In genomic region chr4:70688795-70689231, GRCh38 we compare ENCODE assay signal across 1 cellular context.
TF ChIP-seq lines count a peak whose summit lies in the region.

No MANE protein-coding gene starts in this region.

TF ChIP-seq in HEK293, 187 proteins besides CTCF, POLR2A, EP300 and RAD21 (continued from another document):
- peak; percentile 86 for TF ChIP-seq EGR2 (tag by site-specific recombination; IDR thresholded peaks at IDR 0.05; ENCODE audit: low read depth)
- no peak for TF ChIP-seq ZFP69B (tag by site-specific recombination; IDR thresholded peaks at IDR 0.05)
- TF ChIP-seq ZNF274 (IDR thresholded peaks at IDR 0.05; ENCODE audit: low read length) = no peak
- TF ChIP-seq ZNF274 (tag by site-specific recombination; IDR thresholded peaks at IDR 0.05; ENCODE audit: borderline replicate concordance) = no peak
- TF ChIP-seq FEZF1 (tag by site-specific recombination; IDR thresholded peaks at IDR 0.05) = no peak
- TF ChIP-seq ZFHX2 (tag by site-specific recombination; conservative IDR thresholded peaks at IDR 0.05) = peak; percentile 83
- TF ChIP-seq KLF8 (tag by site-specific recombination; IDR thresholded peaks at IDR 0.05) = no peak
- TF ChIP-seq, protein P1, sequence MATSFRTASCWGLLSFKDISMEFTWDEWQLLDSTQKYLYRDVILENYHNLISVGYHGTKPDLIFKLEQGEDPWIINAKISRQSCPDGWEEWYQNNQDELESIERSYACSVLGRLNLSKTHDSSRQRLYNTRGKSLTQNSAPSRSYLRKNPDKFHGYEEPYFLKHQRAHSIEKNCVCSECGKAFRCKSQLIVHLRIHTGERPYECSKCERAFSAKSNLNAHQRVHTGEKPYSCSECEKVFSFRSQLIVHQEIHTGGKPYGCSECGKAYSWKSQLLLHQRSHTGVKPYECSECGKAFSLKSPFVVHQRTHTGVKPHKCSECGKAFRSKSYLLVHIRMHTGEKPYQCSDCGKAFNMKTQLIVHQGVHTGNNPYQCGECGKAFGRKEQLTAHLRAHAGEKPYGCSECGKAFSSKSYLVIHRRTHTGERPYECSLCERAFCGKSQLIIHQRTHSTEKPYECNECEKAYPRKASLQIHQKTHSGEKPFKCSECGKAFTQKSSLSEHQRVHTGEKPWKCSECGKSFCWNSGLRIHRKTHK (tag by site-specific recombination; IDR thresholded peaks at IDR 0.05) = no peak
- TF ChIP-seq, protein P2, sequence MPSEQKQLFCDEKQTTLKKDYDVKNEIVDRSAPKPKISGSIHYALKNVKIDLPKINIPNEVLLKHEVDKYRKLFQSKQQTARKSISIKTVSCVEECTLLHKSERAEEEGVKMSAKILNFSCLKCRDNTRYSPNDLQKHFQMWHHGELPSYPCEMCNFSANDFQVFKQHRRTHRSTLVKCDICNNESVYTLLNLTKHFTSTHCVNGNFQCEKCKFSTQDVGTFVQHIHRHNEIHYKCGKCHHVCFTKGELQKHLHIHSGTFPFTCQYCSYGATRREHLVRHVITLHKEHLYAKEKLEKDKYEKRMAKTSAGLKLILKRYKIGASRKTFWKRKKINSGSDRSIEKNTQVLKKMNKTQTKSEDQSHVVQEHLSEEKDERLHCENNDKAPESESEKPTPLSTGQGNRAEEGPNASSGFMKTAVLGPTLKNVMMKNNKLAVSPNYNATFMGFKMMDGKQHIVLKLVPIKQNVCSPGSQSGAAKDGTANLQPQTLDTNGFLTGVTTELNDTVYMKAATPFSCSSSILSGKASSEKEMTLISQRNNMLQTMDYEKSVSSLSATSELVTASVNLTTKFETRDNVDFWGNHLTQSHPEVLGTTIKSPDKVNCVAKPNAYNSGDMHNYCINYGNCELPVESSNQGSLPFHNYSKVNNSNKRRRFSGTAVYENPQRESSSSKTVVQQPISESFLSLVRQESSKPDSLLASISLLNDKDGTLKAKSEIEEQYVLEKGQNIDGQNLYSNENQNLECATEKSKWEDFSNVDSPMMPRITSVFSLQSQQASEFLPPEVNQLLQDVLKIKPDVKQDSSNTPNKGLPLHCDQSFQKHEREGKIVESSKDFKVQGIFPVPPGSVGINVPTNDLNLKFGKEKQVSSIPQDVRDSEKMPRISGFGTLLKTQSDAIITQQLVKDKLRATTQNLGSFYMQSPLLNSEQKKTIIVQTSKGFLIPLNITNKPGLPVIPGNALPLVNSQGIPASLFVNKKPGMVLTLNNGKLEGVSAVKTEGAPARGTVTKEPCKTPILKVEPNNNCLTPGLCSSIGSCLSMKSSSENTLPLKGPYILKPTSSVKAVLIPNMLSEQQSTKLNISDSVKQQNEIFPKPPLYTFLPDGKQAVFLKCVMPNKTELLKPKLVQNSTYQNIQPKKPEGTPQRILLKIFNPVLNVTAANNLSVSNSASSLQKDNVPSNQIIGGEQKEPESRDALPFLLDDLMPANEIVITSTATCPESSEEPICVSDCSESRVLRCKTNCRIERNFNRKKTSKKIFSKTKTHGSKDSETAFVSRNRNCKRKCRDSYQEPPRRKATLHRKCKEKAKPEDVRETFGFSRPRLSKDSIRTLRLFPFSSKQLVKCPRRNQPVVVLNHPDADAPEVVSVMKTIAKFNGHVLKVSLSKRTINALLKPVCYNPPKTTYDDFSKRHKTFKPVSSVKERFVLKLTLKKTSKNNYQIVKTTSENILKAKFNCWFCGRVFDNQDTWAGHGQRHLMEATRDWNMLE (tag by site-specific recombination; conservative IDR thresholded peaks at IDR 0.05; ENCODE audit: low read depth) = no peak
- no peak for TF ChIP-seq GFI1B (tag by site-specific recombination; IDR thresholded peaks at IDR 0.05)
- no peak for TF ChIP-seq ZNF600 (tag by site-specific recombination; IDR thresholded peaks at IDR 0.05)
- TF ChIP-seq ZNF174 (tag by site-specific recombination; IDR thresholded peaks at IDR 0.05) = no peak
- TF ChIP-seq ZNF549 (tag by site-specific recombination; IDR thresholded peaks at IDR 0.05) = no peak
- TF ChIP-seq YY2 (tag by site-specific recombination; IDR thresholded peaks at IDR 0.05) = peak; percentile 59; the same call in 1 of the 2 replicates
- TF ChIP-seq OSR2 (tag by site-specific recombination; IDR thresholded peaks at IDR 0.05) = no peak
- peak; percentile 60; the same call in 1 of the 2 replicates for TF ChIP-seq ZNF366 (tag by site-specific recombination; conservative IDR thresholded peaks at IDR 0.05)
- no peak for TF ChIP-seq ZNF76 (tag by site-specific recombination; IDR thresholded peaks at IDR 0.05; ENCODE audit: borderline replicate concordance, low read depth)
- no peak for TF ChIP-seq ZNF701 (tag by site-specific recombination; IDR thresholded peaks at IDR 0.05)
- TF ChIP-seq ZNF707 (tag by site-specific recombination; IDR thresholded peaks at IDR 0.05) = no peak
- TF ChIP-seq GLIS2 (tag by site-specific recombination; IDR thresholded peaks at IDR 0.05) = no peak
- TF ChIP-seq ZNF513 (tag by site-specific recombination; IDR thresholded peaks at IDR 0.05) = peak; percentile 88
- TF ChIP-seq, protein P3, sequence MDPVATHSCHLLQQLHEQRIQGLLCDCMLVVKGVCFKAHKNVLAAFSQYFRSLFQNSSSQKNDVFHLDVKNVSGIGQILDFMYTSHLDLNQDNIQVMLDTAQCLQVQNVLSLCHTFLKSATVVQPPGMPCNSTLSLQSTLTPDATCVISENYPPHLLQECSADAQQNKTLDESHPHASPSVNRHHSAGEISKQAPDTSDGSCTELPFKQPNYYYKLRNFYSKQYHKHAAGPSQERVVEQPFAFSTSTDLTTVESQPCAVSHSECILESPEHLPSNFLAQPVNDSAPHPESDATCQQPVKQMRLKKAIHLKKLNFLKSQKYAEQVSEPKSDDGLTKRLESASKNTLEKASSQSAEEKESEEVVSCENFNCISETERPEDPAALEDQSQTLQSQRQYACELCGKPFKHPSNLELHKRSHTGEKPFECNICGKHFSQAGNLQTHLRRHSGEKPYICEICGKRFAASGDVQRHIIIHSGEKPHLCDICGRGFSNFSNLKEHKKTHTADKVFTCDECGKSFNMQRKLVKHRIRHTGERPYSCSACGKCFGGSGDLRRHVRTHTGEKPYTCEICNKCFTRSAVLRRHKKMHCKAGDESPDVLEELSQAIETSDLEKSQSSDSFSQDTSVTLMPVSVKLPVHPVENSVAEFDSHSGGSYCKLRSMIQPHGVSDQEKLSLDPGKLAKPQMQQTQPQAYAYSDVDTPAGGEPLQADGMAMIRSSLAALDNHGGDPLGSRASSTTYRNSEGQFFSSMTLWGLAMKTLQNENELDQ (tag by site-specific recombination; IDR thresholded peaks at IDR 0.05; ENCODE audit: low read depth) = no peak
- TF ChIP-seq ZBTB17 (tag by site-specific recombination; IDR thresholded peaks at IDR 0.05) = 0 out of 2 replicates have a peak, but pooled peaks have one; percentile 4
